In the genomic region with DNA sequence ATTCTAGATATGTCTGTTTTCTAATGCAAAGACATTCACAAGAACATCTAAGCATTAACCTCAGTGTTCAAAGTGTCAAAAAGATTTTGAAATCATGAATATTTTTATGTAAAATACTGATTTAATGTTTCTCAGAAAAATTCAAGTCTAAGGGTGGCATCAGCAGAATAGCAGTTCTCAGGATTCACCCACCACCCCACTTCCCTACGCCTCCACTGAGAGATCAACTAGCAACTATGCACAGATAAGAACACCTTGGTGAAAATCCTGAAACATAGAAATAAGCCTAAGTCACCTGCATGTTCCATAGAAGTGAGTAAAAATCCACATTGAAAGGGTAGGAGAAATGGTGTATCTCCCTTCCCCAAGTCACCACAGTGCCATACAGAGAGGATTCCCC, we compare ENCODE assay signal across 32 cellular contexts.
"Had no signal": no experiment of that assay in that cellular context is flagged by ENCODE, and none has a peak within 500 bp of the region (broad histone marks: within the 10 kb centered on the region; RNA-seq: fewer than 3 reads in every experiment).

No MANE protein-coding gene starts in this region.

- H3K27ac Mint-ChIP-seq: activated B cell treated with CpG ODN at 0.5 μM for 24 hours; activated CD4-positive, alpha-beta memory T cell treated with anti-CD3 and anti-CD28 coated beads for 36 hours; activated CD4-positive, alpha-beta T cell treated with anti-CD3 and anti-CD28 coated beads, Interleukin-2, amount 10 ng/mL, durations not matched to agents 24 days and 14 days; activated CD8-positive, alpha-beta T cell treated with anti-CD3 and anti-CD28 coated beads for 36 hours; activated naive CD4-positive, alpha-beta T cell treated with anti-CD3 and anti-CD28 coated beads for 36 hours; activated naive CD4-positive, alpha-beta T cell treated with anti-CD3 and anti-CD28 coated beads, Interleukin-2, amount 50 U/mL, for 72 hours; activated naive CD8-positive, alpha-beta T cell treated with anti-CD3 and anti-CD28 coated beads for 36 hours; activated T-cell treated with anti-CD3 and anti-CD28 coated beads, Interleukin-2, amount 50 U/mL, for 72 hours; activated T-helper 1 cell treated with anti-CD3 and anti-CD28 coated beads, Interleukin-12 subunit alpha, Interleukin-12 subunit beta, Interleukin-2, Interleukin-4 antibody, amounts not matched to agents 30 ng/mL and 10 ng/mL and 1 ng/mL, durations not matched to agents 14 hours and 24 hours and 36 hours; activated T-helper 17 cell treated with anti-CD3 and anti-CD28 coated beads, Interleukin-2, amount 50 U/mL, for 72 hours; T-helper 1 cell treated with Interleukin-12 subunit alpha and Interleukin-12 subunit beta and Interleukin-4 antibody, amounts not matched to agents 30 μg/mL and 1 μg/mL, for 36 hours; T-helper 2 cell treated with Interferon-gamma antibody and Interleukin-4, amounts not matched to agents 5 μg/mL and 100 μg/mL, for 36 hours had no signal

- DNase-seq: activated B cell treated with CpG ODN at 0.5 μM for 24 hours; activated CD4-positive, alpha-beta memory T cell treated with anti-CD3 and anti-CD28 coated beads for 36 hours; activated CD4-positive, alpha-beta T cell treated with anti-CD3 and anti-CD28 coated beads for 4 hours; activated CD4-positive, alpha-beta T cell treated with anti-CD3 and anti-CD28 coated beads, Interleukin-2, amount 10 ng/mL, durations not matched to agents 24 days and 14 days; activated CD4-positive, alpha-beta T cell treated with anti-CD3 and anti-CD28 coated beads, Interleukin-2, amount 50 U/mL, for 1 hour; activated CD4-positive, alpha-beta T cell treated with anti-CD3 and anti-CD28 coated beads, Interleukin-2, amount 50 U/mL, for 4 hours; activated CD4-positive, CD25-positive, alpha-beta regulatory T cell treated with anti-CD3 and anti-CD28 coated beads, Interleukin-2, amount 50 U/mL, for 72 hours; activated CD8-positive, alpha-beta memory T cell treated with anti-CD3 and anti-CD28 coated beads, Interleukin-2, amount 50 U/mL, for 4 hours; activated CD8-positive, alpha-beta T cell treated with anti-CD3 and anti-CD28 coated beads for 36 hours; activated effector memory CD4-positive, alpha-beta T cell treated with anti-CD3 and anti-CD28 coated beads, Interleukin-2, amount 50 U/mL, for 16 hours; activated gamma-delta T cell treated with Interleukin-2 at 50 U/mL for 16 hours; activated naive CD4-positive, alpha-beta T cell; activated naive CD4-positive, alpha-beta T cell treated with anti-CD3 and anti-CD28 coated beads for 36 hours; activated naive CD8-positive, alpha-beta T cell treated with anti-CD3 and anti-CD28 coated beads for 36 hours; activated T-cell treated with anti-CD3 and anti-CD28 coated beads for 4 hours; activated T-cell treated with anti-CD3 and anti-CD28 coated beads, Interleukin-2, amount 50 U/mL, for 1 hour; activated T-cell treated with anti-CD3 and anti-CD28 coated beads, Interleukin-2, amount 50 U/mL, for 4 hours; activated T-cell treated with anti-CD3 and anti-CD28 coated beads, Interleukin-2, amount 50 U/mL, for 72 hours; adrenal gland; amniotic stem cell; aorta; body of pancreas; brain microvascular endothelial cell; central memory CD4-positive, alpha-beta T cell; T-helper 1 cell; T-helper 2 cell; T-helper 9 cell had no signal

- H3K9me3 Mint-ChIP-seq: activated B cell treated with CpG ODN at 0.5 μM for 24 hours; activated CD4-positive, alpha-beta memory T cell treated with anti-CD3 and anti-CD28 coated beads for 36 hours; activated CD4-positive, alpha-beta T cell treated with anti-CD3 and anti-CD28 coated beads, Interleukin-2, amount 10 ng/mL, durations not matched to agents 24 days and 14 days; activated CD8-positive, alpha-beta T cell treated with anti-CD3 and anti-CD28 coated beads for 36 hours; activated naive CD4-positive, alpha-beta T cell treated with anti-CD3 and anti-CD28 coated beads for 36 hours; activated naive CD4-positive, alpha-beta T cell treated with anti-CD3 and anti-CD28 coated beads, Interleukin-2, amount 50 U/mL, for 72 hours; activated naive CD8-positive, alpha-beta T cell treated with anti-CD3 and anti-CD28 coated beads for 36 hours; activated T-cell treated with anti-CD3 and anti-CD28 coated beads, Interleukin-2, amount 50 U/mL, for 4 hours; activated T-cell treated with anti-CD3 and anti-CD28 coated beads, Interleukin-2, amount 50 U/mL, for 72 hours; activated T-helper 1 cell treated with anti-CD3 and anti-CD28 coated beads, Interleukin-12 subunit alpha, Interleukin-12 subunit beta, Interleukin-2, Interleukin-4 antibody, amounts not matched to agents 30 ng/mL and 10 ng/mL and 1 ng/mL, durations not matched to agents 14 hours and 24 hours and 36 hours; activated T-helper 17 cell treated with anti-CD3 and anti-CD28 coated beads, Interleukin-2, amount 50 U/mL, for 72 hours; T-helper 1 cell treated with Interleukin-12 subunit alpha and Interleukin-12 subunit beta and Interleukin-4 antibody, amounts not matched to agents 30 μg/mL and 1 μg/mL, for 36 hours; T-helper 2 cell treated with Interferon-gamma antibody and Interleukin-4, amounts not matched to agents 5 μg/mL and 100 μg/mL, for 36 hours had no signal

- ATAC-seq: activated CD8-positive, alpha-beta T cell treated with anti-CD3 and anti-CD28 coated beads for 36 hours; activated naive CD4-positive, alpha-beta T cell treated with anti-CD3 and anti-CD28 coated beads, Interleukin-2, amount 50 U/mL, for 72 hours; activated T-cell treated with anti-CD3 and anti-CD28 coated beads, Interleukin-2, amount 50 U/mL, for 4 hours; activated T-cell treated with anti-CD3 and anti-CD28 coated beads, Interleukin-2, amount 50 U/mL, for 72 hours; activated T-helper 17 cell treated with anti-CD3 and anti-CD28 coated beads, Interleukin-2, amount 50 U/mL, for 72 hours; body of pancreas had no signal

- H3K27me3 Mint-ChIP-seq: activated B cell treated with CpG ODN at 0.5 μM for 24 hours; activated CD4-positive, alpha-beta memory T cell treated with anti-CD3 and anti-CD28 coated beads for 36 hours; activated CD4-positive, alpha-beta T cell treated with anti-CD3 and anti-CD28 coated beads, Interleukin-2, amount 10 ng/mL, durations not matched to agents 24 days and 14 days; activated naive CD8-positive, alpha-beta T cell treated with anti-CD3 and anti-CD28 coated beads for 36 hours had no signal

- H3K4me1 Mint-ChIP-seq: activated B cell treated with CpG ODN at 0.5 μM for 24 hours; activated CD4-positive, alpha-beta T cell treated with anti-CD3 and anti-CD28 coated beads, Interleukin-2, amount 10 ng/mL, durations not matched to agents 24 days and 14 days; activated naive CD8-positive, alpha-beta T cell treated with anti-CD3 and anti-CD28 coated beads for 36 hours; activated T-helper 17 cell treated with anti-CD3 and anti-CD28 coated beads, Interleukin-2, amount 50 U/mL, for 72 hours had no signal

- H3K36me3 Mint-ChIP-seq: activated CD4-positive, alpha-beta memory T cell treated with anti-CD3 and anti-CD28 coated beads for 36 hours; activated naive CD4-positive, alpha-beta T cell treated with anti-CD3 and anti-CD28 coated beads, Interleukin-2, amount 50 U/mL, for 72 hours had no signal

- H3K4me3 Mint-ChIP-seq: activated B cell treated with CpG ODN at 0.5 μM for 24 hours; activated CD4-positive, alpha-beta memory T cell treated with anti-CD3 and anti-CD28 coated beads for 36 hours; activated CD4-positive, alpha-beta T cell treated with anti-CD3 and anti-CD28 coated beads, Interleukin-2, amount 10 ng/mL, durations not matched to agents 24 days and 14 days; activated CD8-positive, alpha-beta T cell treated with anti-CD3 and anti-CD28 coated beads for 36 hours; activated naive CD4-positive, alpha-beta T cell treated with anti-CD3 and anti-CD28 coated beads for 36 hours; activated naive CD8-positive, alpha-beta T cell treated with anti-CD3 and anti-CD28 coated beads for 36 hours; activated T-cell treated with anti-CD3 and anti-CD28 coated beads, Interleukin-2, amount 50 U/mL, for 4 hours; activated T-cell treated with anti-CD3 and anti-CD28 coated beads, Interleukin-2, amount 50 U/mL, for 72 hours; activated T-helper 1 cell treated with anti-CD3 and anti-CD28 coated beads, Interleukin-12 subunit alpha, Interleukin-12 subunit beta, Interleukin-2, Interleukin-4 antibody, amounts not matched to agents 30 ng/mL and 10 ng/mL and 1 ng/mL, durations not matched to agents 14 hours and 24 hours and 36 hours; activated T-helper 17 cell treated with anti-CD3 and anti-CD28 coated beads, Interleukin-2, amount 50 U/mL, for 72 hours; T-helper 1 cell treated with Interleukin-12 subunit alpha and Interleukin-12 subunit beta and Interleukin-4 antibody, amounts not matched to agents 30 μg/mL and 1 μg/mL, for 36 hours; T-helper 2 cell treated with Interferon-gamma antibody and Interleukin-4, amounts not matched to agents 5 μg/mL and 100 μg/mL, for 36 hours had no signal
